11 cellular contexts compared by ENCODE assay signal in genomic region chr10:91604936-91605534, GRCh38. TPM values are rescaled to one million over a fixed set of nuclear protein-coding genes. Genes with fewer than 3 reads are reported as not detected.
DNase-seq lines count a peak whose midpoint lies in the region; ATAC-seq and TF ChIP-seq lines count a peak whose summit lies in the region.
"Had no signal": no experiment of that assay in that cellular context is flagged by ENCODE, and none has a peak within 500 bp of the region (broad histone marks: within the 10 kb centered on the region; RNA-seq: fewer than 3 reads in every experiment).

No MANE protein-coding gene starts in this region.

- no peaks in the 10 kb centered on the region for H3K4me1 Mint-ChIP-seq in activated CD4-positive, alpha-beta T cell treated with anti-CD3 and anti-CD28 coated beads, Interleukin-2, amount 10 ng/mL, durations not matched to agents 24 days and 14 days

- DNase-seq in COLO829 (ENCODE audit: low spot score) = peak; percentile 38
- DNase-seq in RKO (ENCODE audit: low spot score) = peak; percentile 47
- no peak for DNase-seq in psoas muscle
- no peak for DNase-seq in NCI-H69 (lab: John Stamatoyannopoulos, UW)
- no peak for DNase-seq in iPS-NIHi11 (ENCODE audit: low spot score)
- no peak for DNase-seq in activated CD4-positive, alpha-beta T cell treated with anti-CD3 and anti-CD28 coated beads, Interleukin-2, amount 10 ng/mL, durations not matched to agents 24 days and 14 days
- no peak for DNase-seq in activated CD4-positive, alpha-beta T cell treated with anti-CD3 and anti-CD28 coated beads, Interleukin-2, amount 50 U/mL, for 48 hours
- DNase-seq: activated CD4-positive, alpha-beta T cell treated with anti-CD3 and anti-CD28 coated beads for 4 hours; head of caudate nucleus; NCI-H2029 treated with DMSO at 0.1 percent for 48 hours had no signal

- H3K27ac Mint-ChIP-seq in activated CD4-positive, alpha-beta T cell treated with anti-CD3 and anti-CD28 coated beads, Interleukin-2, amount 10 ng/mL, durations not matched to agents 24 days and 14 days = no peak overlapping the region

- peak overlapping the region; percentile 95 for H3K27ac ChIP-seq in psoas muscle

- H3K9me3 ChIP-seq in psoas muscle = peaks cover 3% of the 10 kb centered on the region

- peaks cover 9% of the 10 kb centered on the region for H3K9me3 Mint-ChIP-seq in activated CD4-positive, alpha-beta T cell treated with anti-CD3 and anti-CD28 coated beads, Interleukin-2, amount 10 ng/mL, durations not matched to agents 24 days and 14 days

- H3K27me3 Mint-ChIP-seq in activated CD4-positive, alpha-beta T cell treated with anti-CD3 and anti-CD28 coated beads, Interleukin-2, amount 10 ng/mL, durations not matched to agents 24 days and 14 days = peaks cover 2% of the 10 kb centered on the region

- no peak overlapping the region for H3K4me3 Mint-ChIP-seq in activated CD4-positive, alpha-beta T cell treated with anti-CD3 and anti-CD28 coated beads, Interleukin-2, amount 10 ng/mL, durations not matched to agents 24 days and 14 days

- intact Hi-C loops in psoas muscle (cut with DNase I) = no loop called here
- intact Hi-C loops in activated CD4-positive, alpha-beta T cell treated with anti-CD3 and anti-CD28 coated beads, Interleukin-2, amount 10 ng/mL, durations not matched to agents 24 days and 14 days (cut with micrococcal nuclease) = no loop called here

- H3K4me1 ChIP-seq in psoas muscle = peaks cover 53% of the 10 kb centered on the region

- H3K36me3 ChIP-seq in psoas muscle (ENCODE audit: insufficient read depth in 1 of 2, low read depth in 1 of 2) = no peaks in the 10 kb centered on the region

- no peak for TF ChIP-seq CTCF in psoas muscle (IDR thresholded peaks at IDR 0.05)

- ATAC-seq in esophagus mucosa (peak; percentile 65), psoas muscle (no peak)

- peak overlapping the region; percentile 19 for H3K4me3 ChIP-seq in psoas muscle

- H3K36me3 Mint-ChIP-seq in activated CD4-positive, alpha-beta T cell treated with anti-CD3 and anti-CD28 coated beads, Interleukin-2, amount 10 ng/mL, durations not matched to agents 24 days and 14 days (ENCODE audit: low read depth) = no peaks in the 10 kb centered on the region

- no peaks in the 10 kb centered on the region for H3K27me3 ChIP-seq in psoas muscle (ENCODE audit: insufficient read depth in 3 of 3, low read length in 2 of 3)

RNA-seq across cellular contexts. Expression of gene PPP1R3C, which starts 27.8 kb away (rescaled TPM):
- total RNA-seq in esophagus mucosa (91.9 TPM), psoas muscle (100 to 1,000 TPM in 3 of 4 donors, 10 to 100 TPM in 1; 89.6 to 359 (median 280) TPM)
- polyA plus RNA-seq in psoas muscle = 100 to 1,000 TPM in 1 of 3 donors, 10 to 100 TPM in 2; 38.5 to 111 (median 59.1) TPM
- 0.14 and 0.21 TPM in 2 replicates for total RNA-seq in activated CD4-positive, alpha-beta T cell treated with anti-CD3 and anti-CD28 coated beads, Interleukin-2, amount 10 ng/mL, durations not matched to agents 24 days and 14 days

Comparison
In these comparisons a context has a peak if more than half of its experiments do, and no peak if none do; other contexts are left out.
1. DNase-seq: peak in COLO829 (single experiment) and RKO (single experiment); none in psoas muscle (0 of 2), NCI-H69 (single experiment), iPS-NIHi11 (single experiment), activated CD4-positive, alpha-beta T cell treated with anti-CD3 and anti-CD28 coated beads, Interleukin-2, amount 10 ng/mL, durations not matched to agents 24 days and 14 days (single experiment) and activated CD4-positive, alpha-beta T cell treated with anti-CD3 and anti-CD28 coated beads, Interleukin-2, amount 50 U/mL, for 48 hours (0 of 2).
2. RNA of gene PPP1R3C, which starts 27.8 kb away (total RNA-seq): 89.6 to 359 TPM in psoas muscle and 91.9 TPM in esophagus mucosa (single experiment); 0.14 to 0.21 TPM in activated CD4-positive, alpha-beta T cell treated with anti-CD3 and anti-CD28 coated beads, Interleukin-2, amount 10 ng/mL, durations not matched to agents 24 days and 14 days; every median in the first group is over 10 times any median in the second.